Comparison of ENCODE assay signal across 11 cellular contexts in the genomic region with DNA sequence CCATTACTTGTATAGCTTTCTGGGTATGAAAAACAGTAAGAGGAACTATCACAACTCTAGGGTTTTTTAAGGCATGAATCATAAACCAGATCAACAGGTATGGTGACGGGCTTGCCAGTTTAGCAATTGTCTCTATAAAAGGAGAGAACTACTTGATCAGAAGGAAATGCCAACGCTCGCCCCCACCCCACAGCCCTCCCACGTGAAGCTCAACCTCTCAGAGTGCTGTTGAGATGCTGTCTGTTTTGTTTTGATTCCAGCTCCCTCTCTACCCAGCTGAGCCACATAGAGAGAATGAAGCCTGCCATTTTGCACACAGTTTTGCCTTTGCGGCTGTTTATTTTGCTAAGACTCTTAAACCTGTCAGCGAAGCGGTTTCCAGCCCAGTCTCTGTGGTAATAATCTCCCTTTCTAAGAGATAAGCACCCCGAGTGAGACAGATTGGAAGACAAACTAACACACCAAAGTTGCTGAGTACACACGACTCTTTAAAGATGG.
DNase-seq lines count a peak whose midpoint lies in the region; ATAC-seq and TF ChIP-seq lines count a peak whose summit lies in the region.
"Had no signal": no experiment of that assay in that cellular context is flagged by ENCODE, and none has a peak within 500 bp of the region (broad histone marks: within the 10 kb centered on the region; RNA-seq: fewer than 3 reads in every experiment).

No MANE protein-coding gene starts in this region.

- H4K8ac ChIP-seq in mesenchymal stem cell (ENCODE audit: low read length) = no peak overlapping the region

- H3K4me1 ChIP-seq in mesenchymal stem cell (ENCODE audit: control insufficient read depth, insufficient read depth, low read depth, low read length) = peaks cover 4% of the 10 kb centered on the region

- peak overlapping the region; percentile 51 for H3K27ac Mint-ChIP-seq in activated CD8-positive, alpha-beta T cell treated with anti-CD3 and anti-CD28 coated beads for 36 hours
- H3K27ac Mint-ChIP-seq in activated CD8-positive, alpha-beta T cell treated with anti-CD3 and anti-CD28 coated beads, Interleukin-2, amount 10 ng/mL, durations not matched to agents 7 days and 5 days = no peak overlapping the region
- H3K27ac Mint-ChIP-seq in endothelial cell (ENCODE audit: unreplicated experiment) = no peak overlapping the region

- ATAC-seq in activated CD8-positive, alpha-beta T cell treated with anti-CD3 and anti-CD28 coated beads for 36 hours = peak; percentile 65
- no peak for ATAC-seq in activated CD8-positive, alpha-beta T cell treated with anti-CD3 and anti-CD28 coated beads, Interleukin-2, amount 10 ng/mL, durations not matched to agents 7 days and 5 days
- ATAC-seq in stimulated activated naive CD8-positive, alpha-beta T cell treated with anti-CD3 and anti-CD28 coated beads, Interleukin-15, Interleukin-2, amounts not matched to agents 100 U/mL and 50 U/mL, for 24 hours = peak; percentile 77
- ATAC-seq: Right ventricle myocardium inferior had no signal

- H4K91ac ChIP-seq in mesenchymal stem cell (ENCODE audit: low read length) = no peak overlapping the region

- no peaks in the 10 kb centered on the region for H3K27me3 Mint-ChIP-seq in activated CD8-positive, alpha-beta T cell treated with anti-CD3 and anti-CD28 coated beads for 36 hours
- H3K27me3 Mint-ChIP-seq in activated CD8-positive, alpha-beta T cell treated with anti-CD3 and anti-CD28 coated beads, Interleukin-2, amount 10 ng/mL, durations not matched to agents 7 days and 5 days (ENCODE audit: low read depth) = peaks cover 2% of the 10 kb centered on the region
- peaks cover 4% of the 10 kb centered on the region for H3K27me3 Mint-ChIP-seq in endothelial cell (ENCODE audit: unreplicated experiment)

- intact Hi-C loops in activated CD8-positive, alpha-beta T cell treated with anti-CD3 and anti-CD28 coated beads for 36 hours (cut with micrococcal nuclease) = no loop called here

- peak; percentile 59 for DNase-seq in activated CD8-positive, alpha-beta T cell treated with anti-CD3 and anti-CD28 coated beads for 36 hours
- no peak for DNase-seq in activated CD8-positive, alpha-beta T cell treated with anti-CD3 and anti-CD28 coated beads, Interleukin-2, amount 10 ng/mL, durations not matched to agents 7 days and 5 days
- DNase-seq in activated T-cell treated with anti-CD3 and anti-CD28 coated beads, Interleukin-2, amount 50 U/mL, for 48 hours = peak; percentile 60 to 64
- peak; percentile 71 for DNase-seq in mesenchymal stem cell
- peak; percentile 21 for DNase-seq in stimulated activated naive CD8-positive, alpha-beta T cell treated with anti-CD3 and anti-CD28 coated beads, Interleukin-15, Interleukin-2, amounts not matched to agents 100 U/mL and 50 U/mL, for 24 hours
- DNase-seq in cerebellar nuclear complex (lab: John Stamatoyannopoulos, UW) = no peak
- DNase-seq in endothelial cell (ENCODE audit: low spot score) = no peak
- no peak for DNase-seq in NCI-H1048 (lab: John Stamatoyannopoulos, UW)
- DNase-seq: left ventricle myocardium inferior had no signal

- H3K4ac ChIP-seq in mesenchymal stem cell (ENCODE audit: low read depth in 1 of 2, low read length in 2 of 2) = no peak overlapping the region

- H3K36me3 Mint-ChIP-seq in activated CD8-positive, alpha-beta T cell treated with anti-CD3 and anti-CD28 coated beads for 36 hours (ENCODE audit: low read depth) = no peaks in the 10 kb centered on the region
- H3K36me3 Mint-ChIP-seq in activated CD8-positive, alpha-beta T cell treated with anti-CD3 and anti-CD28 coated beads, Interleukin-2, amount 10 ng/mL, durations not matched to agents 7 days and 5 days (ENCODE audit: low read depth) = peaks cover 4% of the 10 kb centered on the region
- H3K36me3 Mint-ChIP-seq in endothelial cell (ENCODE audit: low read depth, unreplicated experiment) = peaks cover 14% of the 10 kb centered on the region

- H3K4me1 Mint-ChIP-seq in activated CD8-positive, alpha-beta T cell treated with anti-CD3 and anti-CD28 coated beads for 36 hours (ENCODE audit: low read depth) = peaks cover 11% of the 10 kb centered on the region
- peaks cover 6% of the 10 kb centered on the region for H3K4me1 Mint-ChIP-seq in activated CD8-positive, alpha-beta T cell treated with anti-CD3 and anti-CD28 coated beads, Interleukin-2, amount 10 ng/mL, durations not matched to agents 7 days and 5 days (ENCODE audit: low read depth)
- peaks cover 6% of the 10 kb centered on the region for H3K4me1 Mint-ChIP-seq in endothelial cell (ENCODE audit: unreplicated experiment)

- H3K4me3 Mint-ChIP-seq in activated CD8-positive, alpha-beta T cell treated with anti-CD3 and anti-CD28 coated beads for 36 hours = no peak overlapping the region
- no peak overlapping the region for H3K4me3 Mint-ChIP-seq in activated CD8-positive, alpha-beta T cell treated with anti-CD3 and anti-CD28 coated beads, Interleukin-2, amount 10 ng/mL, durations not matched to agents 7 days and 5 days
- no peak overlapping the region for H3K4me3 Mint-ChIP-seq in endothelial cell (ENCODE audit: unreplicated experiment)

- H3K14ac ChIP-seq in mesenchymal stem cell (ENCODE audit: low read length in 2 of 2) = no peak overlapping the region

- no peak overlapping the region for H3K9ac ChIP-seq in mesenchymal stem cell (ENCODE audit: low read length)

- H3K9me3 ChIP-seq in mesenchymal stem cell (ENCODE audit: control insufficient read depth, low read length) = no peaks in the 10 kb centered on the region
- H3K9me3 ChIP-seq: vagina had no signal

- no peak overlapping the region for H2AK5ac ChIP-seq in mesenchymal stem cell (ENCODE audit: low read length, severe bottlenecking)

- peak overlapping the region; percentile 11 for H2BK5ac ChIP-seq in mesenchymal stem cell (ENCODE audit: low read depth, low read length, poor library complexity, severe bottlenecking)

- POLR2A ChIA-PET in activated CD8-positive, alpha-beta T cell treated with anti-CD3 and anti-CD28 coated beads for 36 hours (lab: Charles Lee) = no interaction called here
- POLR2A ChIA-PET in activated CD8-positive, alpha-beta T cell treated with anti-CD3 and anti-CD28 coated beads, Interleukin-2, amount 10 ng/mL, durations not matched to agents 7 days and 5 days (lab: Charles Lee) = no interaction called here

- H3K36me3 ChIP-seq in mesenchymal stem cell (ENCODE audit: control insufficient read depth in 1 of 2, insufficient read depth in 2 of 2, low read depth in 1 of 2, low read length in 2 of 2) = no peaks in the 10 kb centered on the region
- H3K36me3 ChIP-seq: left ventricle myocardium inferior, vagina had no signal

- H3K4me3 ChIP-seq in mesenchymal stem cell (ENCODE audit: insufficient read depth in 1 of 2, low read depth in 1 of 2, low read length in 2 of 2) = no peak overlapping the region
- H3K4me3 ChIP-seq: left ventricle myocardium inferior, vagina had no signal

- H3K4me2 ChIP-seq in mesenchymal stem cell (ENCODE audit: low read length, poor library complexity, severe bottlenecking) = no peak overlapping the region

- H3K9me3 Mint-ChIP-seq in activated CD8-positive, alpha-beta T cell treated with anti-CD3 and anti-CD28 coated beads for 36 hours = peaks cover 3% of the 10 kb centered on the region
- peaks cover 5% of the 10 kb centered on the region for H3K9me3 Mint-ChIP-seq in activated CD8-positive, alpha-beta T cell treated with anti-CD3 and anti-CD28 coated beads, Interleukin-2, amount 10 ng/mL, durations not matched to agents 7 days and 5 days (ENCODE audit: insufficient read depth)
- peaks cover 4% of the 10 kb centered on the region for H3K9me3 Mint-ChIP-seq in endothelial cell (ENCODE audit: unreplicated experiment)

- no peak overlapping the region for H2BK120ac ChIP-seq in mesenchymal stem cell (ENCODE audit: low read depth, low read length)

- H2BK15ac ChIP-seq in mesenchymal stem cell (ENCODE audit: low read depth, poor library complexity, severe bottlenecking) = no peak overlapping the region

- H3K27ac ChIP-seq in mesenchymal stem cell (ENCODE audit: low read length, poor library complexity, severe bottlenecking) = no peak overlapping the region
- H3K27ac ChIP-seq: left ventricle myocardium inferior, vagina had no signal

- no peak overlapping the region for H2BK12ac ChIP-seq in mesenchymal stem cell (ENCODE audit: low read length in 2 of 2)

- 33% methylated on average over 9 of the region's 9 CpGs for WGBS in mesenchymal stem cell

- no peaks in the 10 kb centered on the region for H3K79me1 ChIP-seq in mesenchymal stem cell (replicated peaks; ENCODE audit: low read length, poor library complexity, severe bottlenecking)

- no peak for TF ChIP-seq CTCF in activated CD8-positive, alpha-beta T cell treated with anti-CD3 and anti-CD28 coated beads for 36 hours (IDR thresholded peaks at IDR 0.05)
- no peak for TF ChIP-seq CTCF in endothelial cell (IDR thresholded peaks at IDR 0.05; ENCODE audit: unreplicated experiment)

- H3K23ac ChIP-seq in mesenchymal stem cell (ENCODE audit: low read length in 2 of 2) = no peak overlapping the region

- CTCF ChIA-PET in activated CD8-positive, alpha-beta T cell treated with anti-CD3 and anti-CD28 coated beads for 36 hours (lab: Charles Lee) = no interaction called here
- CTCF ChIA-PET in activated CD8-positive, alpha-beta T cell treated with anti-CD3 and anti-CD28 coated beads, Interleukin-2, amount 10 ng/mL, durations not matched to agents 7 days and 5 days (lab: Charles Lee) = interaction anchor here (1.4 kb wide), 1 partner anchor 347 kb away, joined by 4 read pairs; no protein-coding TSS in a partner anchor

- peak overlapping the region in 1 of 2 experiments; percentile 68 for H3K18ac ChIP-seq in mesenchymal stem cell (ENCODE audit: low read depth in 1 of 2, low read length in 2 of 2)

- no peak overlapping the region for H2AFZ ChIP-seq in mesenchymal stem cell (ENCODE audit: low read depth, low read length)

- peaks cover 0 to 21% of the 10 kb centered on the region in 2 experiments for H3K27me3 ChIP-seq in mesenchymal stem cell (ENCODE audit: control insufficient read depth in 1 of 2, insufficient read depth in 1 of 2, low read length in 2 of 2)
- H3K27me3 ChIP-seq: vagina had no signal

Comparison
In these comparisons a context has a peak if more than half of its experiments do, and no peak if none do; other contexts are left out.
1. DNase-seq: peak in activated CD8-positive, alpha-beta T cell treated with anti-CD3 and anti-CD28 coated beads for 36 hours (single experiment), activated T-cell treated with anti-CD3 and anti-CD28 coated beads, Interleukin-2, amount 50 U/mL, for 48 hours (2 of 2), mesenchymal stem cell (single experiment) and stimulated activated naive CD8-positive, alpha-beta T cell treated with anti-CD3 and anti-CD28 coated beads, Interleukin-15, Interleukin-2, amounts not matched to agents 100 U/mL and 50 U/mL, for 24 hours (single experiment); none in activated CD8-positive, alpha-beta T cell treated with anti-CD3 and anti-CD28 coated beads, Interleukin-2, amount 10 ng/mL, durations not matched to agents 7 days and 5 days (single experiment), cerebellar nuclear complex (0 of 2), endothelial cell (single experiment) and NCI-H1048 (single experiment).